Comparison of ENCODE assay signal across 8 cellular contexts in genomic region chr2:73176881-73177644, GRCh38. TPM values are rescaled to one million over a fixed set of nuclear protein-coding genes. Genes with fewer than 3 reads are reported as not detected.
DNase-seq lines count a peak whose midpoint lies in the region; FAIRE-seq lines count a peak whose summit lies in the region.

No MANE protein-coding gene starts in this region.

- WGBS in neuronal stem cell (ENCODE audit: extremely low coverage in 2 of 2, insufficient read length in 2 of 2, insufficient replicate concordance in 1 of 2), 2 donors: no CpG with 5 or more reads among the region's 56 CpGs

- no peak overlapping the region for H4K91ac ChIP-seq in neuronal stem cell (ENCODE audit: low read depth, low read length, poor library complexity)

- no peak overlapping the region for H3K14ac ChIP-seq in neuronal stem cell (ENCODE audit: low read length)

- H2AFZ ChIP-seq in neuronal stem cell (ENCODE audit: low read length): peak overlapping the region; percentile 98

- peak overlapping the region; percentile 9 for H2BK15ac ChIP-seq in neuronal stem cell (ENCODE audit: low read length)

- H3K36me3 ChIP-seq in ES-I3 (ENCODE audit: insufficient read depth, low read length) (no peaks in the 10 kb centered on the region), H7 (replicated peaks; ENCODE audit: control insufficient read depth, insufficient read depth, low read length) (no peaks in the 10 kb centered on the region), neuronal stem cell (replicated peaks in 1 of 2; ENCODE audit: control insufficient read depth in 2 of 2, insufficient read depth in 2 of 2, low read length in 2 of 2) (no peaks in the 10 kb centered on the region)

- peak overlapping the region; percentile 92 for H3K4me2 ChIP-seq in neuronal stem cell (ENCODE audit: insufficient read depth, low read length, poor library complexity, severe bottlenecking)

- no peak overlapping the region for H2AK5ac ChIP-seq in neuronal stem cell (ENCODE audit: low read depth, low read length)

- H2BK12ac ChIP-seq in neuronal stem cell (ENCODE audit: low read length): no peak overlapping the region

- H3K4me3 ChIP-seq in H7 (ENCODE audit: insufficient read depth, low read depth, low read length) (peak overlapping the region; percentile 45), neuronal stem cell (ENCODE audit: low read length in 2 of 2) (peak overlapping the region; percentile 52 to 77)

- H3K18ac ChIP-seq in neuronal stem cell (ENCODE audit: low read length): peak overlapping the region; percentile 87

- H3K4ac ChIP-seq in neuronal stem cell (ENCODE audit: low read length): no peak overlapping the region

- FAIRE-seq in frontal cortex (lab: Jason Lieb, UNC): no peak

- peak overlapping the region; percentile 36 for H2BK5ac ChIP-seq in neuronal stem cell (ENCODE audit: low read length)

- H3K4me1 ChIP-seq in ES-I3 (ENCODE audit: insufficient read depth, low read length) (no peaks in the 10 kb centered on the region; the same call in 1 of the 2 replicates), neuronal stem cell (ENCODE audit: control insufficient read depth in 2 of 2, insufficient read depth in 1 of 2, low read depth in 1 of 2, low read length in 2 of 2) (peaks cover 16% of the 10 kb centered on the region in 2 donors)

- no peak overlapping the region for H3K23ac ChIP-seq in neuronal stem cell (ENCODE audit: low read depth, low read length, poor library complexity)

- H3K9ac ChIP-seq in ES-I3 (ENCODE audit: low read depth, low read length) (peak overlapping the region; percentile 59; the same call in 1 of the 2 replicates), neuronal stem cell (ENCODE audit: low read depth, low read length, poor library complexity) (peak overlapping the region; percentile 89)

- H3K27ac ChIP-seq in neuronal stem cell (replicated peaks; ENCODE audit: low read length): no peak overlapping the region

- H3K9me3 ChIP-seq in ES-I3 (ENCODE audit: control insufficient read depth, insufficient read depth, low read length): no peaks in the 10 kb centered on the region
- H3K9me3 ChIP-seq in neuronal stem cell (replicated peaks in 1 of 2; ENCODE audit: control insufficient read depth in 2 of 2, insufficient read depth in 1 of 2, low read depth in 1 of 2, low read length in 2 of 2): no peaks in the 10 kb centered on the region

- peaks cover 2% of the 10 kb centered on the region for H3K79me1 ChIP-seq in neuronal stem cell (ENCODE audit: low read depth, low read length)

- H4K8ac ChIP-seq in neuronal stem cell (ENCODE audit: low read depth, low read length): peak overlapping the region; percentile 76

- peak; percentile 98 for DNase-seq in H7
- peak; percentile 88 for DNase-seq in LoVo (ENCODE audit: low spot score)
- peak; percentile 73 to 87 for DNase-seq in SHP77 (lab: John Stamatoyannopoulos, UW)
- DNase-seq in activated gamma-delta T cell treated with Interleukin-2 at 50 U/mL for 16 hours: peak; percentile 90
- peak; percentile 90 to 97 for DNase-seq in frontal cortex (ENCODE audit: low spot score in 2 of 2)
- DNase-seq in neuronal stem cell (ENCODE audit: low spot score): peak; percentile 87
- DNase-seq in stromal cell of bone marrow (ENCODE audit: low read depth): peak; percentile 70

- H3K27me3 ChIP-seq in H7 (ENCODE audit: control insufficient read depth, insufficient read depth, low read length) (peaks cover 55% of the 10 kb centered on the region), neuronal stem cell (ENCODE audit: control insufficient read depth in 3 of 3, insufficient read depth in 3 of 3, low read depth in 1 of 3, low read length in 3 of 3) (peaks cover 16 to 74% (median 54%) of the 10 kb centered on the region in 3 experiments)

- H2BK120ac ChIP-seq in neuronal stem cell (ENCODE audit: low read depth, low read length): no peak overlapping the region

RNA-seq across cellular contexts. Expression of gene NOTO, which starts 25.3 kb away (rescaled TPM):
- not detected in 2 replicates for total RNA-seq in H7 (2014; rRNA removed; shearing (Covaris generic))
- total RNA-seq in frontal cortex: not detected
- not detected for polyA plus RNA-seq in neuronal stem cell (2013, experiment 1 of 2)
- not detected for polyA plus RNA-seq in neuronal stem cell (2013, experiment 2 of 2)

RNA-seq across cellular contexts. Expression of gene SMYD5, which starts 37.0 kb away (rescaled TPM):
- total RNA-seq in H7 (2014; rRNA removed; shearing (Covaris generic)): 51.3 and 59.7 TPM in 2 replicates
- 19.6 TPM for total RNA-seq in frontal cortex
- 22.5 TPM for polyA plus RNA-seq in neuronal stem cell (2013, experiment 1 of 2)
- 22.4 TPM for polyA plus RNA-seq in neuronal stem cell (2013, experiment 2 of 2)

RNA-seq across cellular contexts. Expression of gene PRADC1, which starts 56.0 kb away (rescaled TPM):
- total RNA-seq in H7 (2014; rRNA removed; shearing (Covaris generic)): 17.7 and 19.6 TPM in 2 replicates
- total RNA-seq in frontal cortex: 7.3 TPM
- polyA plus RNA-seq in neuronal stem cell (2013, experiment 1 of 2): 9.8 TPM
- 9.4 TPM for polyA plus RNA-seq in neuronal stem cell (2013, experiment 2 of 2)

RNA-seq across cellular contexts. Expression of gene CCT7, which starts 57.0 kb away (rescaled TPM):
- 474 and 529 TPM in 2 replicates for total RNA-seq in H7 (2014; rRNA removed; shearing (Covaris generic))
- total RNA-seq in frontal cortex: 214 TPM
- 438 TPM for polyA plus RNA-seq in neuronal stem cell (2013, experiment 1 of 2)
- 440 TPM for polyA plus RNA-seq in neuronal stem cell (2013, experiment 2 of 2)
